Comparison of ENCODE assay signal across 8 cellular contexts in the genomic region with DNA sequence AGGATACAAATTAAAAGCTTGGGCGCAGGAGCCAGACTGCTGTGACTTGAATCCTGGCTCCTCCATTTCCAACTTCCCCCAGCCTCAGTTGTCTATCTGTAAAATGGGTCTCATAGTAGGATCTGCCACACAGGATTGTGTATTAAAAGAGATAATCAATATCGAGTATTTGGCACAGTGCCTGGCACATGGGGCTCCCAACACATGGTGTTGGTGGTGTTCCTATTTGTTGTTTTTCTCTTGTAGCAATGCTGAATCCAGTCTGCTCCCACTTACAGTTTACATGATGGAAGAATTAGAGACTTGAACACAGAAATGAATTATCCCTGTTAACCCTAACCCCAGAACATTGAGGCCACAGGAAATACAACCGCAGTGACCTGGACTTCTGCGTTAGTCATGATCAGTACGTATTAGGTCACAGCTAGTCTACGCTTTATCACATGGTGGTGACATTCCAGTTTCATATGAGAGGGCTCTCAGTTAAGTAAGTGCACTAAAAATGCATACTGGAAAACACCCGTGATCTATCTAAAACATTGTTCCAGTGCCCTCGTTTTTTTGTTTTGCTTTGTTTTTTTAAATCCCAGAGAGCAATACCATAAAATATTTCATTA.
DNase-seq lines count a peak whose midpoint lies in the region; ATAC-seq, FAIRE-seq and TF ChIP-seq lines count a peak whose summit lies in the region.

No MANE protein-coding gene starts in this region.

- no peaks in the 10 kb centered on the region for H3K27me3 Mint-ChIP-seq in memory B cell

- no peak overlapping the region for H2AFZ ChIP-seq in mammary epithelial cell (ENCODE audit: low read depth, low read length)

- 32% methylated on average over 8 of the region's 8 CpGs for WGBS in mammary epithelial cell (ENCODE audit: low coverage, missing lambda C conversion rate)

- peaks cover 37% of the 10 kb centered on the region for H3K36me3 ChIP-seq in mammary epithelial cell (ENCODE audit: insufficient read depth, low read length)

- dilution Hi-C loops in mammary epithelial cell (cut with HindIII; ENCODE audit: low sequenced_read_pairs) = no loop called here

- H3K4me2 ChIP-seq in mammary epithelial cell (ENCODE audit: insufficient read depth, low read depth, low read length) = peak overlapping the region; percentile 32

- no peaks in the 10 kb centered on the region for H4K20me1 ChIP-seq in mammary epithelial cell (ENCODE audit: insufficient read depth, low read length)

- CTCF ChIA-PET in mammary epithelial cell (lab: Charles Lee; ENCODE audit: low non-redundant PET) = no interaction called here

- peaks cover 92% of the 10 kb centered on the region for H3K79me2 ChIP-seq in mammary epithelial cell (ENCODE audit: insufficient read depth, low read length)

- no peaks in the 10 kb centered on the region for H3K9me3 Mint-ChIP-seq in memory B cell

- H3K27me3 ChIP-seq in mammary epithelial cell (ENCODE audit: insufficient read depth, low read length) = no peaks in the 10 kb centered on the region

- ATAC-seq in memory B cell (ENCODE audit: low read depth) (no peak), HG02623 (IDR thresholded peaks at IDR 0.05; ENCODE audit: unreplicated experiment) (no peak)

- no peak overlapping the region for H3K4me3 ChIP-seq in AG09309 (ENCODE audit: control insufficient read depth, low read depth, low read length)
- H3K4me3 ChIP-seq in mammary epithelial cell (replicated peaks in 1 of 3; ENCODE audit: insufficient read depth in 1 of 3, low read depth in 2 of 3, low read length in 3 of 3) = no peak overlapping the region

- peaks cover 44% of the 10 kb centered on the region for H3K4me1 Mint-ChIP-seq in memory B cell

- no peaks in the 10 kb centered on the region for H3K9me3 ChIP-seq in mammary epithelial cell (replicated peaks; ENCODE audit: insufficient read depth, low read length)

- H3K36me3 Mint-ChIP-seq in memory B cell = peaks cover 12% of the 10 kb centered on the region

- peak; percentile 87 for DNase-seq in AG09309 (ENCODE audit: low read depth)
- peak; percentile 67 for DNase-seq in LoVo (ENCODE audit: low spot score)
- DNase-seq in mammary epithelial cell = peak; percentile 90
- DNase-seq in memory B cell (ENCODE audit: low spot score in 2 of 2) = no peak
- no peak for DNase-seq in mesenteric fat pad (ENCODE audit: low spot score)
- DNase-seq in D721Med (ENCODE audit: insufficient read length, low spot score) = no peak
- no peak for DNase-seq in GM19238 (ENCODE audit: insufficient read length, low spot score)

- TF ChIP-seq CTCF in AG09309 (IDR thresholded peaks at IDR 0.05; ENCODE audit: control insufficient read depth, insufficient read depth, low read depth, low read length, missing control alignments) = no peak
- TF ChIP-seq CTCF in mammary epithelial cell (conservative IDR thresholded peaks at IDR 0.05 in 1 of 2, IDR thresholded peaks at IDR 0.05 in 1 of 2; ENCODE audit: extremely low read depth in 1 of 2, insufficient read depth in 1 of 2, low read depth in 1 of 2, low read length in 2 of 2) = no peak
- TF ChIP-seq CTCF in D721Med (IDR thresholded peaks at IDR 0.05; ENCODE audit: insufficient read depth, missing control alignments) = no peak

- peak overlapping the region; percentile 98 for H3K27ac ChIP-seq in mammary epithelial cell (ENCODE audit: insufficient read depth, low read depth, low read length)

- TSS peak; percentile 15 for BruUV-seq in mammary epithelial cell (replicated peaks; lab: Mats Ljungman, UMichigan)

- H3K4me1 ChIP-seq in mammary epithelial cell (ENCODE audit: insufficient read depth, low read length) = peaks cover 73% of the 10 kb centered on the region

- no peak for FAIRE-seq in D721Med (lab: Jason Lieb, UNC)

- peak overlapping the region; percentile 78 for H3K9ac ChIP-seq in mammary epithelial cell (ENCODE audit: insufficient read depth, low read length)

- H3K4me3 Mint-ChIP-seq in memory B cell = no peak overlapping the region

- in situ Hi-C loops in mammary epithelial cell (cut with MboI; ENCODE audit: low sequenced_read_pairs in 2 of 2) = no loop called here

- intact Hi-C loops in mammary epithelial cell (cut with micrococcal nuclease) = no loop called here

- peak overlapping the region; percentile 82 for H3K27ac Mint-ChIP-seq in memory B cell

Comparison
In these comparisons a context has a peak if more than half of its experiments do, and no peak if none do; other contexts are left out.
1. DNase-seq: peak in AG09309 (single experiment), LoVo (single experiment) and mammary epithelial cell (single experiment); none in memory B cell (0 of 2), mesenteric fat pad (single experiment), D721Med (single experiment) and GM19238 (single experiment).